In the genomic region with DNA sequence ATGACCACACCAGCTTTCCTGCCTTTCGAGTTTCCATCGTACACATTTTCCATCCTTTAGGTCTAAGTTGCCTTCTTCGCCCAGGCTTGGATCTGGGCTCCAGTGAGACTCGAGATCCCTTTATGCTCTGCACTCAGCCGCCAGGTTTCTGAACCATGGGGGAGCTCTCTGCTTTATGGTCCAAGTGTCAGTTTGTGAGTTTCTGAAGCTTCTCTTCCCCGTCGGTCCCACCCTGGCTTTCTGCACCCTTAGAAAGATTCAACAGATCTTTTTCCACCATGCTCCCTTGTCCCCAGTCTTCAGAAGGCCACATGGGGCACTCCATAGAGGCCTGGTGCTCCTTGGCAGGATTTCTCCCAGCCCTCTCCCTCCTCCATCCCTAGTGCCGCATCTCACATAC, we compare ENCODE assay signal across 24 cellular contexts.
DNase-seq lines count a peak whose midpoint lies in the region; ATAC-seq and TF ChIP-seq lines count a peak whose summit lies in the region.
"Had no signal": no experiment of that assay in that cellular context is flagged by ENCODE, and none has a peak within 500 bp of the region (broad histone marks: within the 10 kb centered on the region; RNA-seq: fewer than 3 reads in every experiment).

No MANE protein-coding gene starts in this region.

- POLR2A ChIA-PET in T-cell (lab: Charles Lee) = no interaction called here

- DNase-seq in AG20443 (ENCODE audit: low spot score) = peak; percentile 1
- DNase-seq in coronary artery (ENCODE audit: low spot score) = peak; percentile 31
- DNase-seq in mesenteric fat pad (ENCODE audit: low spot score) = peak; percentile 55
- no peak for DNase-seq in cortex of kidney (lab: John Stamatoyannopoulos, UW)
- no peak for DNase-seq in T-cell
- DNase-seq in KBM-7 = no peak
- DNase-seq: BE2C; C1 segment of cervical spinal cord; CD4-positive, alpha-beta memory T cell; CD4-positive, CD25-positive, alpha-beta regulatory T cell; CD8-positive, alpha-beta memory T cell; COR-L47; DMS 273 treated with DMSO at 0.1 percent for 48 hours; DMS153; DMS53; DMS79; DND-41; EL; GDM1 had no signal

- H3K27ac ChIP-seq in coronary artery = no peak overlapping the region
- H3K27ac ChIP-seq: 22Rv1, A549, BLaER1 had no signal

- peaks cover 2 to 12% (median 9%) of the 10 kb centered on the region in 3 donors for H3K9me3 Mint-ChIP-seq in T-cell

- H3K4me3 Mint-ChIP-seq in T-cell = no peak overlapping the region
- H3K4me3 Mint-ChIP-seq: CD14-positive monocyte; CD4-positive, alpha-beta memory T cell; CD4-positive, CD25-positive, alpha-beta regulatory T cell; CD8-positive, alpha-beta memory T cell had no signal

- peaks cover 0 to 1% of the 10 kb centered on the region in 2 donors for H3K27me3 Mint-ChIP-seq in T-cell
- H3K27me3 Mint-ChIP-seq: CD4-positive, alpha-beta memory T cell; CD4-positive, CD25-positive, alpha-beta regulatory T cell; CD8-positive, alpha-beta memory T cell had no signal

- no peak overlapping the region for H3K4me3 ChIP-seq in coronary artery
- H3K4me3 ChIP-seq: A549, BLaER1, GM12878 had no signal

- CTCF ChIA-PET in T-cell (lab: Charles Lee) = no interaction called here

- ATAC-seq in T-cell (replicated peaks in 1 of 4) = no peak
- ATAC-seq: A549, GM12878 had no signal

- no peak for TF ChIP-seq CTCF in coronary artery (IDR thresholded peaks at IDR 0.05)

- H3K4me1 Mint-ChIP-seq in T-cell = no peaks in the 10 kb centered on the region
- H3K4me1 Mint-ChIP-seq: CD14-positive monocyte; CD4-positive, alpha-beta memory T cell; CD4-positive, CD25-positive, alpha-beta regulatory T cell; CD8-positive, alpha-beta memory T cell had no signal

- no peaks in the 10 kb centered on the region for H3K36me3 Mint-ChIP-seq in T-cell
- H3K36me3 Mint-ChIP-seq: CD14-positive monocyte; CD4-positive, alpha-beta memory T cell; CD4-positive, CD25-positive, alpha-beta regulatory T cell; CD8-positive, alpha-beta memory T cell had no signal

- no peak overlapping the region for H3K27ac Mint-ChIP-seq in T-cell
- H3K27ac Mint-ChIP-seq: CD14-positive monocyte; CD4-positive, alpha-beta memory T cell; CD4-positive, CD25-positive, alpha-beta regulatory T cell; CD8-positive, alpha-beta memory T cell had no signal

- in situ Hi-C loops in KBM-7 (cut with MboI; ENCODE audit: low pct_unique_long_range_greater_than_20kb, low sequenced_read_pairs) = no loop called here

Comparison
In these comparisons a context has a peak if more than half of its experiments do, and no peak if none do; other contexts are left out.
1. DNase-seq: peak in AG20443 (single experiment), coronary artery (single experiment) and mesenteric fat pad (single experiment); none in cortex of kidney (single experiment), T-cell (0 of 34) and KBM-7 (single experiment).